ENCODE assay signal across 21 cellular contexts in genomic region chr15:66847565-66847991, GRCh38.
DNase-seq lines count a peak whose midpoint lies in the region; ATAC-seq and TF ChIP-seq lines count a peak whose summit lies in the region.
"Had no signal": no experiment of that assay in that cellular context is flagged by ENCODE, and none has a peak within 500 bp of the region (broad histone marks: within the 10 kb centered on the region; RNA-seq: fewer than 3 reads in every experiment).

No MANE protein-coding gene starts in this region.

- no peaks in the 10 kb centered on the region for H3K27me3 ChIP-seq in Panc1 (ENCODE audit: control insufficient read depth, insufficient read depth, low read length)
- H3K27me3 ChIP-seq in lower lobe of right lung (ENCODE audit: low read depth): no peaks in the 10 kb centered on the region
- H3K27me3 ChIP-seq in spleen (replicated peaks in 1 of 7): peaks cover 0 to 24% (median 0%) of the 10 kb centered on the region in 7 donors
- H3K27me3 ChIP-seq: SJSA1 had no signal

- H3K9me3 Mint-ChIP-seq in activated CD8-positive, alpha-beta T cell treated with anti-CD3 and anti-CD28 coated beads for 36 hours: no peaks in the 10 kb centered on the region
- H3K9me3 Mint-ChIP-seq: HFFc6 had no signal

- CTCF ChIA-PET in Panc1 (lab: Charles Lee): interaction anchor here (0.7 kb wide), 1 partner anchor 571 kb away, joined by 4 read pairs; no protein-coding TSS in a partner anchor
- CTCF ChIA-PET in activated CD8-positive, alpha-beta T cell treated with anti-CD3 and anti-CD28 coated beads for 36 hours (lab: Charles Lee): interaction anchor here (0.7 to 1.6 kb wide), 2 partner anchors 224 to 243 kb away, joined by 3 read pairs; no protein-coding TSS in a partner anchor

- ATAC-seq in Panc1 (no peak), lower lobe of right lung (no peak)
- no peak for ATAC-seq in activated CD8-positive, alpha-beta T cell treated with anti-CD3 and anti-CD28 coated beads for 36 hours

- H3K27ac ChIP-seq in Panc1 (ENCODE audit: low read length) (peak overlapping the region; percentile 93; the same call in 1 of the 2 replicates), lower lobe of right lung (no peak overlapping the region), spleen (no peak overlapping the region)
- H3K27ac ChIP-seq: C4-2B, SJSA1 had no signal

- H3K9me3 ChIP-seq in Panc1 (ENCODE audit: control insufficient read depth, insufficient read depth, low read depth, low read length): no peaks in the 10 kb centered on the region
- no peaks in the 10 kb centered on the region for H3K9me3 ChIP-seq in lower lobe of right lung
- no peaks in the 10 kb centered on the region for H3K9me3 ChIP-seq in spleen
- H3K9me3 ChIP-seq: SJSA1 had no signal

- POLR2A ChIA-PET in Panc1 (lab: Charles Lee): no interaction called here
- POLR2A ChIA-PET in activated CD8-positive, alpha-beta T cell treated with anti-CD3 and anti-CD28 coated beads for 36 hours (lab: Charles Lee): no interaction called here

- H3K27ac Mint-ChIP-seq in activated CD8-positive, alpha-beta T cell treated with anti-CD3 and anti-CD28 coated beads for 36 hours: no peak overlapping the region
- H3K27ac Mint-ChIP-seq: HFFc6 had no signal

- peak; percentile 17 for DNase-seq in activated CD8-positive, alpha-beta memory T cell treated with anti-CD3 and anti-CD28 coated beads, Interleukin-2, amount 50 U/mL, for 48 hours
- DNase-seq in activated CD8-positive, alpha-beta memory T cell treated with anti-CD3 and anti-CD28 coated beads, Interleukin-2, amount 50 U/mL, for 4 hours: no peak
- no peak for DNase-seq in Panc1 (ENCODE audit: low read depth, low spot score)
- peak; percentile 34 for DNase-seq in lower lobe of right lung
- peak; percentile 46 for DNase-seq in spleen
- DNase-seq in NCI-H2171 (lab: John Stamatoyannopoulos, UW): no peak
- no peak for DNase-seq in hypothalamus (lab: John Stamatoyannopoulos, UW)
- no peak for DNase-seq in activated CD8-positive, alpha-beta T cell treated with anti-CD3 and anti-CD28 coated beads for 36 hours
- DNase-seq: DMS79; HFFc6; KG1; NCI-H1092; NCI-H1436; NCI-H187 treated with DMSO at 0.1 percent for 48 hours; NCI-H2107; NCI-H226; NCI-H524; NCI-H774; NK-92 treated with Interleukin-12 subunit alpha and Interleukin-12 subunit beta, amount 100 ng/mL, for 24 hours had no signal

- TF ChIP-seq POLR2A in spleen (IDR thresholded peaks at IDR 0.05): no peak

- in situ Hi-C loops in Panc1 (cut with HindIII; ENCODE audit: low pct_unique_long_range_greater_than_20kb, low sequenced_read_pairs): no loop called here

- no peaks in the 10 kb centered on the region for H3K36me3 Mint-ChIP-seq in activated CD8-positive, alpha-beta T cell treated with anti-CD3 and anti-CD28 coated beads for 36 hours (ENCODE audit: low read depth)

- H3K4me3 ChIP-seq in Panc1 (ENCODE audit: low read depth in 2 of 2, low read length in 2 of 2): no peak overlapping the region
- no peak overlapping the region for H3K4me3 ChIP-seq in lower lobe of right lung
- H3K4me3 ChIP-seq in spleen: no peak overlapping the region
- H3K4me3 ChIP-seq: SJSA1 had no signal

- intact Hi-C loops in Panc1 (cut with micrococcal nuclease; ENCODE audit: unreplicated experiment): no loop called here
- intact Hi-C loops in lower lobe of right lung (cut with DNase I): no loop called here
- intact Hi-C loops in spleen (cut with DNase I; ENCODE audit: low total_unique reads): loop anchor here (5.0 kb wide), 1 partner anchor 245 kb away; no protein-coding TSS in a partner anchor
- intact Hi-C loops in activated CD8-positive, alpha-beta T cell treated with anti-CD3 and anti-CD28 coated beads for 36 hours (cut with micrococcal nuclease): no loop called here

- H3K36me3 ChIP-seq in Panc1 (ENCODE audit: control insufficient read depth, insufficient read depth, low read length) (no peaks in the 10 kb centered on the region), lower lobe of right lung (no peaks in the 10 kb centered on the region), spleen (no peaks in the 10 kb centered on the region)

- H3K4me1 ChIP-seq in Panc1 (ENCODE audit: control insufficient read depth, insufficient read depth, low read length): peaks cover 46% of the 10 kb centered on the region
- peaks cover 27% of the 10 kb centered on the region for H3K4me1 ChIP-seq in lower lobe of right lung
- H3K4me1 ChIP-seq in spleen: peaks cover 16 to 38% (median 27%) of the 10 kb centered on the region in 6 donors

- no TSS peak for BruUV-seq in Panc1 (replicated peaks; lab: Mats Ljungman, UMichigan)

- peaks cover 2% of the 10 kb centered on the region for H3K4me1 Mint-ChIP-seq in activated CD8-positive, alpha-beta T cell treated with anti-CD3 and anti-CD28 coated beads for 36 hours (ENCODE audit: low read depth)

- 69 to 92% (median 78%) methylated on average over 1 of the region's 1 CpG for WGBS in spleen, 5 donors

- H3K27me3 Mint-ChIP-seq in activated CD8-positive, alpha-beta T cell treated with anti-CD3 and anti-CD28 coated beads for 36 hours: peaks cover 26% of the 10 kb centered on the region

- no peak overlapping the region for H3K4me3 Mint-ChIP-seq in activated CD8-positive, alpha-beta T cell treated with anti-CD3 and anti-CD28 coated beads for 36 hours
- H3K4me3 Mint-ChIP-seq: HFFc6 had no signal

- TF ChIP-seq CTCF in Panc1 (IDR thresholded peaks at IDR 0.05) (no peak), lower lobe of right lung (IDR thresholded peaks at IDR 0.05) (no peak), spleen (IDR thresholded peaks at IDR 0.05 in 8 of 11, conservative IDR thresholded peaks at IDR 0.05 in 3 of 11) (no peak)
- TF ChIP-seq CTCF in activated CD8-positive, alpha-beta T cell treated with anti-CD3 and anti-CD28 coated beads for 36 hours (IDR thresholded peaks at IDR 0.05): no peak

Comparison
In these comparisons a context has a peak if more than half of its experiments do, and no peak if none do; other contexts are left out.
1. DNase-seq: peak in activated CD8-positive, alpha-beta memory T cell treated with anti-CD3 and anti-CD28 coated beads, Interleukin-2, amount 50 U/mL, for 48 hours (single experiment), lower lobe of right lung (single experiment) and spleen (single experiment); none in activated CD8-positive, alpha-beta memory T cell treated with anti-CD3 and anti-CD28 coated beads, Interleukin-2, amount 50 U/mL, for 4 hours (single experiment), Panc1 (single experiment), NCI-H2171 (single experiment), hypothalamus (0 of 51) and activated CD8-positive, alpha-beta T cell treated with anti-CD3 and anti-CD28 coated beads for 36 hours (single experiment).